ENCODE assay signal across 17 cellular contexts in the genomic region with DNA sequence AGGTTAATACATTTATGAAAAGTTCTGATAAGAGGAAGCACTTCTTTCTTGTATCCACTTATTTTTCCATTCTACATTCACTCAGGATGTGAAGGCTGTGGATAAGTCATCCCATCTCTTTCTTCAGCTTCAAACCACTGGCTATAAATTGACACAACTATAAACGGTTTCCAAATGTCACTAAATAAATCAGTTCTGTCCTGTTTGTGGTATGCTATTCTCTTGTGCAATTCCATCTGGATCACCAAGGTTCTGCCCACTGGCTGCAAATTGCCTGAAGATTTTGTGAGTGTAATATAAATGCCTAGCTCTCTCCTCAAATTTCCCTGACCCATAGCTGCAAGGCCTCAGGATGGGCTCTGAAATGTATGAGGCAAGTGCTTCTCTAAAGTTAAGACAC. TPM values are rescaled to one million over a fixed set of nuclear protein-coding genes. Genes with fewer than 3 reads are reported as not detected.
"Had no signal": no experiment of that assay in that cellular context is flagged by ENCODE, and none has a peak within 500 bp of the region (broad histone marks: within the 10 kb centered on the region; RNA-seq: fewer than 3 reads in every experiment).

No MANE protein-coding gene starts in this region.

- H3K4me3 ChIP-seq: left ventricle myocardium inferior, stomach, thoracic aorta, upper lobe of right lung had no signal

- H3K27me3 ChIP-seq: stomach, upper lobe of right lung had no signal

- H3K27ac ChIP-seq: epithelial cell of prostate, left ventricle myocardium inferior, stomach, thoracic aorta, upper lobe of right lung had no signal

- H3K36me3 ChIP-seq: left ventricle myocardium inferior, stomach, thoracic aorta, upper lobe of right lung had no signal

- DNase-seq: activated CD4-positive, CD25-positive, alpha-beta regulatory T cell treated with anti-CD3 and anti-CD28 coated beads, Interleukin-2, amount 50 U/mL, for 72 hours; activated naive CD8-positive, alpha-beta T cell treated with anti-CD3 and anti-CD28 coated beads, Interleukin-2, amount 10 ng/mL, durations not matched to agents 7 days and 5 days; aorta; cerebellar nuclear complex; dermis blood vessel endothelial cell; glutamatergic neuron; hypothalamus; kidney; left ventricle myocardium inferior; occipital lobe; stimulated activated CD4-positive, alpha-beta T cell treated with anti-CD3 and anti-CD28 coated beads, Interleukin-2, amount 100 ng/mL, for 24 hours; stomach; T1000; upper lobe of right lung had no signal

- H3K9me3 ChIP-seq: left ventricle myocardium inferior, stomach, thoracic aorta, upper lobe of right lung had no signal

- H3K4me1 ChIP-seq: left ventricle myocardium inferior, stomach, upper lobe of right lung had no signal

- ATAC-seq: sciatic nerve, upper lobe of right lung had no signal

RNA-seq across cellular contexts. Expression of a gene that starts 7.1 kb away (rescaled TPM):
- polyA plus RNA-seq: aorta had no signal
